In genomic region chr6:145814501-145815350, GRCh38 we compare ENCODE assay signal across 8 cellular contexts. TPM values are rescaled to one million over a fixed set of nuclear protein-coding genes. Genes with fewer than 3 reads are reported as not detected.
DNase-seq lines count a peak whose midpoint lies in the region; ATAC-seq and TF ChIP-seq lines count a peak whose summit lies in the region.

Gene FBXO30 (minus strand): TSS chr6:145814795. CDS start chr6:145806405, 8,390 bp downstream.

- peak within 1 kb of the TSS; percentile 57 for H3K4me3 ChIP-seq in LNCaP clone FGC (ENCODE audit: low read depth, low read length)
- peak within 1 kb of the TSS; percentile 73 for H3K4me3 ChIP-seq in RWPE2 (ENCODE audit: severe bottlenecking)
- H3K4me3 ChIP-seq in neuron (ENCODE audit: low read length): peak within 1 kb of the TSS; percentile 98
- H3K4me3 ChIP-seq in subcutaneous abdominal adipose tissue (ENCODE audit: low read depth in 1 of 5, low read length in 5 of 5): peak within 1 kb of the TSS; percentile 84 to 98 (median 88)

- peak within 1 kb of the TSS; percentile 51 to 94 (median 87) for H3K9ac ChIP-seq in subcutaneous abdominal adipose tissue (ENCODE audit: low read length in 5 of 5)

- no peaks in the 10 kb centered on the region; the same call in 1 of the 2 replicates for H3K36me3 ChIP-seq in RWPE2 (ENCODE audit: low read depth)
- no peaks in the 10 kb centered on the region for H3K36me3 ChIP-seq in neuron (ENCODE audit: insufficient read depth, low read length)
- H3K36me3 ChIP-seq in subcutaneous abdominal adipose tissue (ENCODE audit: control insufficient read depth in 5 of 5, insufficient read depth in 5 of 5, low read length in 5 of 5): no peaks in the 10 kb centered on the region

- TF ChIP-seq CTCF in LNCaP clone FGC (IDR thresholded peaks at IDR 0.05; ENCODE audit: control insufficient read depth, extremely low read depth, insufficient read depth) (no peak), RWPE2 (IDR thresholded peaks at IDR 0.05; ENCODE audit: poor library complexity, severe bottlenecking) (no peak), foreskin keratinocyte (conservative IDR thresholded peaks at IDR 0.05) (peak; percentile 20)

- DNase-seq in ELR (ENCODE audit: low read depth) (peak; percentile 89), H4 (ENCODE audit: low spot score) (peak; percentile 66), LNCaP clone FGC (ENCODE audit: low read depth) (no peak), RWPE2 (ENCODE audit: low spot score) (peak; percentile 72), activated gamma-delta T cell treated with Interleukin-2 at 50 U/mL for 16 hours (peak; percentile 81), foreskin keratinocyte (peak; percentile 60 to 77)

- peaks cover 24% of the 10 kb centered on the region for H3K4me1 ChIP-seq in RWPE2 (ENCODE audit: insufficient read depth, poor library complexity, severe bottlenecking)
- H3K4me1 ChIP-seq in foreskin keratinocyte: no peaks in the 10 kb centered on the region
- H3K4me1 ChIP-seq in neuron (ENCODE audit: insufficient read depth, low read length): peaks cover 20% of the 10 kb centered on the region
- peaks cover 0 to 35% (median 27%) of the 10 kb centered on the region in 5 donors for H3K4me1 ChIP-seq in subcutaneous abdominal adipose tissue (ENCODE audit: control insufficient read depth in 5 of 5, insufficient read depth in 5 of 5, low read length in 5 of 5)

- ATAC-seq in RWPE2 (ENCODE audit: low read depth): peak; percentile 77
- peak; percentile 87 for ATAC-seq in foreskin keratinocyte

- peak within 1 kb of the TSS; percentile 98 for H2AFZ ChIP-seq in neuron (ENCODE audit: low read depth, low read length)

- H3K27ac ChIP-seq in RWPE2 (ENCODE audit: poor library complexity, severe bottlenecking) (peak within 1 kb of the TSS; percentile 75), foreskin keratinocyte (peak within 1 kb of the TSS; percentile 61), subcutaneous abdominal adipose tissue (ENCODE audit: low read depth, low read length) (peak within 1 kb of the TSS; percentile 93)

- no peaks in the 10 kb centered on the region for H3K27me3 ChIP-seq in RWPE2 (ENCODE audit: insufficient read depth, poor library complexity, severe bottlenecking)
- H3K27me3 ChIP-seq in foreskin keratinocyte: no peaks in the 10 kb centered on the region
- H3K27me3 ChIP-seq in neuron (ENCODE audit: insufficient read depth, low read length): no peaks in the 10 kb centered on the region
- no peaks in the 10 kb centered on the region for H3K27me3 ChIP-seq in subcutaneous abdominal adipose tissue (ENCODE audit: control insufficient read depth in 5 of 5, insufficient read depth in 4 of 5, low read length in 5 of 5)

- H3K9me3 ChIP-seq in RWPE2 (ENCODE audit: severe bottlenecking): no peaks in the 10 kb centered on the region
- H3K9me3 ChIP-seq in neuron (ENCODE audit: low read length): no peaks in the 10 kb centered on the region
- no peaks in the 10 kb centered on the region for H3K9me3 ChIP-seq in subcutaneous abdominal adipose tissue (ENCODE audit: control insufficient read depth in 5 of 5, low read length in 5 of 5)

RNA-seq across cellular contexts. Expression of gene FBXO30, which starts in this region (rescaled TPM):
- 3.3 and 5.5 TPM in 2 replicates for total RNA-seq in H4 (2014; rRNA removed; shearing (Covaris generic))
- 8.4 and 8.8 TPM in 2 replicates for total RNA-seq in foreskin keratinocyte
- 1.9 and 2.1 TPM in 2 replicates for polyA plus RNA-seq in foreskin keratinocyte
